Comparison of ENCODE assay signal across 8 cellular contexts in genomic region chr22:43088979-43089717, GRCh38. TPM values are rescaled to one million over a fixed set of nuclear protein-coding genes. Genes with fewer than 3 reads are reported as not detected.
DNase-seq lines count a peak whose midpoint lies in the region; ATAC-seq and TF ChIP-seq lines count a peak whose summit lies in the region.

TSS of gene TTLL1 (minus strand) at chr22:43089391. CDS start at chr22:43075586, 13,805 bp downstream.

- no peaks in the 10 kb centered on the region for H3K27me3 Mint-ChIP-seq in activated CD8-positive, alpha-beta T cell treated with anti-CD3 and anti-CD28 coated beads for 36 hours

- DNase-seq in Ammon's horn (ENCODE audit: low spot score) (peak; percentile 91), GM19238 (ENCODE audit: insufficient read length, low spot score) (peak; percentile 97), NCI-H82 (lab: John Stamatoyannopoulos, UW) (peak; percentile 89), medulla oblongata (ENCODE audit: extremely low spot score) (peak; percentile 80)
- peak; percentile 95 for DNase-seq in activated CD8-positive, alpha-beta T cell treated with anti-CD3 and anti-CD28 coated beads for 36 hours
- DNase-seq in effector CD8-positive, alpha-beta T cell (lab: John Stamatoyannopoulos, UW), result peak; percentile 68
- peak; percentile 83 to 92 (median 85) for DNase-seq in stimulated activated CD4-positive, alpha-beta T cell treated with anti-CD3 and anti-CD28 coated beads, TNF-alpha, amount 100 ng/mL, for 48 hours (ENCODE audit: low read depth in 3 of 3)

- CTCF ChIA-PET in activated CD8-positive, alpha-beta T cell treated with anti-CD3 and anti-CD28 coated beads for 36 hours (lab: Charles Lee), result no interaction called here

- POLR2A ChIA-PET in activated CD8-positive, alpha-beta T cell treated with anti-CD3 and anti-CD28 coated beads for 36 hours (lab: Charles Lee), result interaction anchor here (1.4 kb wide), 1 partner anchor 10 kb away, joined by 4 read pairs; no protein-coding TSS in a partner anchor

- ATAC-seq in HG03460 (IDR thresholded peaks at IDR 0.05; ENCODE audit: unreplicated experiment), result peak; percentile 75
- ATAC-seq in activated CD8-positive, alpha-beta T cell treated with anti-CD3 and anti-CD28 coated beads for 36 hours, result peak; percentile 94

- no peak for TF ChIP-seq CTCF in activated CD8-positive, alpha-beta T cell treated with anti-CD3 and anti-CD28 coated beads for 36 hours (IDR thresholded peaks at IDR 0.05)

- peaks cover 3% of the 10 kb centered on the region for H3K36me3 Mint-ChIP-seq in activated CD8-positive, alpha-beta T cell treated with anti-CD3 and anti-CD28 coated beads for 36 hours (ENCODE audit: low read depth)

- H3K27ac Mint-ChIP-seq in activated CD8-positive, alpha-beta T cell treated with anti-CD3 and anti-CD28 coated beads for 36 hours, result peak within 1 kb of the TSS; percentile 91

- H3K4me3 Mint-ChIP-seq in activated CD8-positive, alpha-beta T cell treated with anti-CD3 and anti-CD28 coated beads for 36 hours, result peak within 1 kb of the TSS; percentile 94

- no peaks in the 10 kb centered on the region for H3K9me3 Mint-ChIP-seq in activated CD8-positive, alpha-beta T cell treated with anti-CD3 and anti-CD28 coated beads for 36 hours

- intact Hi-C loops in activated CD8-positive, alpha-beta T cell treated with anti-CD3 and anti-CD28 coated beads for 36 hours (cut with micrococcal nuclease), result no loop called here

- peaks cover 28% of the 10 kb centered on the region for H3K4me1 Mint-ChIP-seq in activated CD8-positive, alpha-beta T cell treated with anti-CD3 and anti-CD28 coated beads for 36 hours (ENCODE audit: low read depth)

RNA-seq across cellular contexts. Expression of gene TTLL1, which starts in this region (rescaled TPM):
- 1 to 10 TPM; 4.2 to 6.0 TPM for total RNA-seq in activated CD8-positive, alpha-beta T cell treated with anti-CD3 and anti-CD28 coated beads for 36 hours

Comparison
In these comparisons a context has a peak if more than half of its experiments do, and no peak if none do; other contexts are left out.
1. Peak in every context shown above with its lines: DNase-seq and ATAC-seq.